17 cellular contexts compared by ENCODE assay signal in genomic region chr2:145407-145806, GRCh38.
DNase-seq lines count a peak whose midpoint lies in the region; ATAC-seq and TF ChIP-seq lines count a peak whose summit lies in the region.
"Had no signal": no experiment of that assay in that cellular context is flagged by ENCODE, and none has a peak within 500 bp of the region (broad histone marks: within the 10 kb centered on the region; RNA-seq: fewer than 3 reads in every experiment).

No MANE protein-coding gene starts in this region.

- no peaks in the 10 kb centered on the region for H3K9me3 ChIP-seq in breast epithelium
- H3K9me3 ChIP-seq in right lobe of liver, result no peaks in the 10 kb centered on the region
- H3K9me3 ChIP-seq in mesenchymal stem cell (ENCODE audit: control insufficient read depth, low read length), result no peaks in the 10 kb centered on the region
- H3K9me3 ChIP-seq: BLaER1 had no signal

- H2AFZ ChIP-seq in mesenchymal stem cell (ENCODE audit: low read depth, low read length), result no peak overlapping the region
- H2AFZ ChIP-seq: GM23248 had no signal

- CTCF ChIA-PET in MCF 10A (lab: Yijun Ruan, JAX), result no interaction called here

- H2AK5ac ChIP-seq in mesenchymal stem cell (ENCODE audit: low read length, severe bottlenecking), result no peak overlapping the region

- H4K8ac ChIP-seq in mesenchymal stem cell (ENCODE audit: low read length), result no peak overlapping the region

- H3K27me3 ChIP-seq in breast epithelium (no peaks in the 10 kb centered on the region), right lobe of liver (no peaks in the 10 kb centered on the region), mesenchymal stem cell (ENCODE audit: control insufficient read depth in 1 of 2, insufficient read depth in 1 of 2, low read length in 2 of 2) (no peaks in the 10 kb centered on the region)
- H3K27me3 ChIP-seq: BLaER1 had no signal

- peak; percentile 74 to 89 (median 84) for ATAC-seq in right lobe of liver
- ATAC-seq: GM12878 had no signal

- no peak overlapping the region for H3K4me3 Mint-ChIP-seq in MCF 10A (ENCODE audit: unreplicated experiment)
- H3K4me3 Mint-ChIP-seq: CD14-positive monocyte; CD4-positive, alpha-beta memory T cell had no signal

- no peak overlapping the region for H2BK15ac ChIP-seq in mesenchymal stem cell (ENCODE audit: low read depth, poor library complexity, severe bottlenecking)

- no peak overlapping the region for H3K23ac ChIP-seq in mesenchymal stem cell (ENCODE audit: low read length in 2 of 2)

- WGBS in right lobe of liver (ENCODE audit: insufficient coverage, low coverage, low lambda C conversion rate, missing lambda C conversion rate), result 59% methylated on average over 2 of the region's 2 CpGs
- WGBS in mesenchymal stem cell, result no CpG with 5 or more reads among the region's 2 CpGs

- no peak overlapping the region for H3K18ac ChIP-seq in mesenchymal stem cell (ENCODE audit: low read depth in 1 of 2, low read length in 2 of 2)

- H3K4me1 ChIP-seq in breast epithelium (no peaks in the 10 kb centered on the region), right lobe of liver (no peaks in the 10 kb centered on the region), mesenchymal stem cell (ENCODE audit: control insufficient read depth, insufficient read depth, low read depth, low read length) (peaks cover 2% of the 10 kb centered on the region)
- H3K4me1 ChIP-seq: BLaER1 had no signal

- H3K9ac ChIP-seq in mesenchymal stem cell (ENCODE audit: low read length), result no peak overlapping the region
- H3K9ac ChIP-seq: BLaER1, GM23248 had no signal

- H3K27me3 Mint-ChIP-seq in MCF 10A (ENCODE audit: insufficient read depth, unreplicated experiment), result no peaks in the 10 kb centered on the region

- POLR2A ChIA-PET in MCF 10A (lab: Yijun Ruan, JAX), result interaction anchor here (3.4 kb wide), 1 partner anchor 125 kb away, joined by 16 read pairs; no protein-coding TSS in a partner anchor

- no peaks in the 10 kb centered on the region for H3K9me3 Mint-ChIP-seq in MCF 10A (ENCODE audit: unreplicated experiment)
- H3K9me3 Mint-ChIP-seq: CD4-positive, alpha-beta memory T cell had no signal

- H3K79me1 ChIP-seq in mesenchymal stem cell (replicated peaks; ENCODE audit: low read length, poor library complexity, severe bottlenecking), result no peaks in the 10 kb centered on the region

- no peak overlapping the region for H4K91ac ChIP-seq in mesenchymal stem cell (ENCODE audit: low read length)

- H2BK120ac ChIP-seq in mesenchymal stem cell (ENCODE audit: low read depth, low read length), result no peak overlapping the region

- intact Hi-C loops in MCF 10A (cut with micrococcal nuclease) (no loop called here), breast epithelium (cut with DNase I; ENCODE audit: low total_unique reads) (no loop called here), right lobe of liver (cut with DNase I) (no loop called here)

- no peaks in the 10 kb centered on the region for H3K36me3 Mint-ChIP-seq in MCF 10A (ENCODE audit: insufficient read depth, unreplicated experiment)
- H3K36me3 Mint-ChIP-seq: CD14-positive monocyte; CD4-positive, alpha-beta memory T cell had no signal

- H3K4me2 ChIP-seq in mesenchymal stem cell (ENCODE audit: low read length, poor library complexity, severe bottlenecking), result no peak overlapping the region
- H3K4me2 ChIP-seq: BLaER1 had no signal

- DNase-seq in MCF 10A (ENCODE audit: unreplicated experiment) (peak; percentile 16), breast epithelium (ENCODE audit: low spot score in 2 of 2) (no peak), epithelial cell of esophagus (ENCODE audit: low read depth) (peak; percentile 52), right lobe of liver (no peak), erythroblast (lab: John Stamatoyannopoulos, UW) (no peak), mesenchymal stem cell (no peak)
- DNase-seq in activated CD8-positive, alpha-beta memory T cell treated with anti-CD3 and anti-CD28 coated beads, Interleukin-2, amount 50 U/mL, for 48 hours, result no peak
- DNase-seq: Calu3; CD4-positive, alpha-beta memory T cell; DND-41; EL; GM23248; HCEC 1CT had no signal

- H3K27ac ChIP-seq in breast epithelium (no peak overlapping the region), right lobe of liver (peak overlapping the region in 1 of 3 donors; percentile 12), mesenchymal stem cell (ENCODE audit: low read length, poor library complexity, severe bottlenecking) (no peak overlapping the region)
- H3K27ac ChIP-seq: 22Rv1, BLaER1, GM23248 had no signal

- H3K14ac ChIP-seq in mesenchymal stem cell (ENCODE audit: low read length in 2 of 2), result no peak overlapping the region

- BruUV-seq in MCF 10A (replicated peaks; lab: Mats Ljungman, UMichigan), result no TSS peak

- H3K4me3 ChIP-seq in breast epithelium, result no peak overlapping the region
- H3K4me3 ChIP-seq in epithelial cell of esophagus (ENCODE audit: low read length), result no peak overlapping the region
- H3K4me3 ChIP-seq in right lobe of liver, result no peak overlapping the region
- H3K4me3 ChIP-seq in mesenchymal stem cell (ENCODE audit: insufficient read depth in 1 of 2, low read depth in 1 of 2, low read length in 2 of 2), result no peak overlapping the region
- H3K4me3 ChIP-seq: BLaER1, GM12878, GM23248 had no signal

- H3K27ac Mint-ChIP-seq in MCF 10A (ENCODE audit: low read depth, unreplicated experiment), result peak overlapping the region; percentile 47
- H3K27ac Mint-ChIP-seq: CD14-positive monocyte had no signal

- H3K36me3 ChIP-seq in breast epithelium (no peaks in the 10 kb centered on the region), right lobe of liver (no peaks in the 10 kb centered on the region), mesenchymal stem cell (ENCODE audit: control insufficient read depth in 1 of 2, insufficient read depth in 2 of 2, low read depth in 1 of 2, low read length in 2 of 2) (no peaks in the 10 kb centered on the region)
- H3K36me3 ChIP-seq: BLaER1 had no signal

- H2BK5ac ChIP-seq in mesenchymal stem cell (ENCODE audit: low read depth, low read length, poor library complexity, severe bottlenecking), result no peak overlapping the region

- H3K4me1 Mint-ChIP-seq in MCF 10A (ENCODE audit: insufficient read depth, unreplicated experiment), result peaks cover 10% of the 10 kb centered on the region
- H3K4me1 Mint-ChIP-seq: CD14-positive monocyte had no signal

- H2BK12ac ChIP-seq in mesenchymal stem cell (ENCODE audit: low read length in 2 of 2), result no peak overlapping the region

- no peak for TF ChIP-seq CTCF in MCF 10A (IDR thresholded peaks at IDR 0.05; ENCODE audit: unreplicated experiment)
- no peak for TF ChIP-seq CTCF in breast epithelium (IDR thresholded peaks at IDR 0.05)
- TF ChIP-seq CTCF in epithelial cell of esophagus (IDR thresholded peaks at IDR 0.05; ENCODE audit: insufficient read depth, low read depth, low read length, missing control alignments), result no peak
- TF ChIP-seq CTCF in right lobe of liver (IDR thresholded peaks at IDR 0.05), result no peak

- H3K4ac ChIP-seq in mesenchymal stem cell (ENCODE audit: low read depth in 1 of 2, low read length in 2 of 2), result no peak overlapping the region

- TF ChIP-seq POLR2A in breast epithelium (IDR thresholded peaks at IDR 0.05) (no peak), right lobe of liver (IDR thresholded peaks at IDR 0.05) (no peak), erythroblast (IDR thresholded peaks at IDR 0.05; ENCODE audit: low read length) (no peak)

Comparison
In these comparisons a context has a peak if more than half of its experiments do, and no peak if none do; other contexts are left out.
1. DNase-seq: peak in MCF 10A (single experiment) and epithelial cell of esophagus (single experiment); none in breast epithelium (0 of 2), right lobe of liver (0 of 3), erythroblast (0 of 2), mesenchymal stem cell (single experiment) and activated CD8-positive, alpha-beta memory T cell treated with anti-CD3 and anti-CD28 coated beads, Interleukin-2, amount 50 U/mL, for 48 hours (single experiment).